ENCODE assay signal across 1 cellular context in genomic region chr6:130632897-130633296, GRCh38.
TF ChIP-seq lines count a peak whose summit lies in the region.

No MANE protein-coding gene starts in this region.

TF ChIP-seq in GM23338, 12 proteins besides CTCF, POLR2A, EP300 and RAD21 (continued from another document):
- no peak for TF ChIP-seq REST (IDR thresholded peaks at IDR 0.05; ENCODE audit: unreplicated experiment)
- TF ChIP-seq CREB1 (CRISPR knock-in tag; IDR thresholded peaks at IDR 0.05; ENCODE audit: low read depth) = no peak
- TF ChIP-seq POLR2AphosphoS5 (IDR thresholded peaks at IDR 0.05; ENCODE audit: low read depth) = no peak
- TF ChIP-seq JUNB (IDR thresholded peaks at IDR 0.05; ENCODE audit: unreplicated experiment) = no peak
- peak; percentile 39; the same call in 1 of the 2 replicates for TF ChIP-seq NANOG (IDR thresholded peaks at IDR 0.05; ENCODE audit: borderline replicate concordance)
- TF ChIP-seq ZNF462 (CRISPR knock-in tag; IDR thresholded peaks at IDR 0.05) = peak; percentile 46; the same call in 1 of the 2 replicates
- TF ChIP-seq EZH2phosphoT487 (IDR thresholded peaks at IDR 0.05; ENCODE audit: unreplicated experiment) = no peak
- no peak for TF ChIP-seq EZH2 (IDR thresholded peaks at IDR 0.05; ENCODE audit: low read depth, unreplicated experiment)
- no peak for TF ChIP-seq ZNF114 (CRISPR knock-in tag; IDR thresholded peaks at IDR 0.05)
TF ChIP-seq in GM23338: peak in this region for 2.
